In the genomic region with DNA sequence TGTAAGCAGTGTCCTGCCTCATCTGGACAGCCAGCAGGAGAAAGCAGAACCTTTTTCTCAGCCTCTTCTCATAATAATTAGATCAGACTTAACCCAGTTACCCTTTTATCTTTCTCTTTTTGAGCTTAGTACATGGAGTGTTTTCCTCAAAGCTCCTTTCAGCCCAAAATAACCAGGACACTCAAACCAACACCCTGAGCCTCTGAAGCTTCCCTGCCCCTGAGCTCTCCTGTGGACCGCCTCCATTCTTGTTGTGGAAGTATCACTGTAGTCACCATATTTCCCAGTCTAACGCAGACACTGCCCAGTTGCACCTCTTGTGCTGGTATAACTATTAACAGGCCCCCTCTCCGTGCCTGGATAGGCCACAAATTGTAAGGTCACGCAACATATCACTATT, we compare ENCODE assay signal across 21 cellular contexts.
"Had no signal": no experiment of that assay in that cellular context is flagged by ENCODE, and none has a peak within 500 bp of the region (broad histone marks: within the 10 kb centered on the region; RNA-seq: fewer than 3 reads in every experiment).

No MANE protein-coding gene starts in this region.

- H3K4me3 ChIP-seq: adrenal gland, breast epithelium, testis, vagina had no signal

- H3K4me1 ChIP-seq: adrenal gland, breast epithelium, foreskin keratinocyte, testis, vagina had no signal

- H3K27me3 ChIP-seq: adrenal gland, breast epithelium, foreskin keratinocyte, testis, vagina had no signal

- H3K9me3 ChIP-seq: adrenal gland, breast epithelium, testis, vagina had no signal

- ATAC-seq: activated CD8-positive, alpha-beta memory T cell treated with anti-CD3 and anti-CD28 coated beads, Interleukin-2, amount 10 ng/mL, durations not matched to agents 7 days and 5 days; foreskin keratinocyte; stimulated activated naive B cell treated with anti-CD40 and anti-IgM and Interleukin-4, amounts not matched to agents 10 μg/mL and 1 μg/mL and 100 μg/mL, for 72 hours; T-helper 17 cell had no signal

- H3K36me3 ChIP-seq: adrenal gland, breast epithelium, vagina had no signal

- DNase-seq: activated CD4-positive, alpha-beta memory T cell treated with anti-CD3 and anti-CD28 coated beads for 36 hours; activated CD4-positive, alpha-beta T cell treated with anti-CD3 and anti-CD28 coated beads for 4 hours; activated CD4-positive, CD25-positive, alpha-beta regulatory T cell; activated CD8-positive, alpha-beta memory T cell treated with anti-CD3 and anti-CD28 coated beads, Interleukin-2, amount 10 ng/mL, durations not matched to agents 7 days and 5 days; activated gamma-delta T cell treated with Interleukin-2 at 50 U/mL for 16 hours; adrenal gland; cerebellar nuclear complex; cortex of kidney; erythroblast; foreskin keratinocyte; hippocampal formation; naive B cell; occipital lobe; stimulated activated CD4-positive, alpha-beta T cell treated with anti-CD3 and anti-CD28 coated beads, Interleukin-2, amount 100 ng/mL, for 48 hours; stimulated activated CD8-positive, alpha-beta memory T cell treated with anti-CD3 and anti-CD28 coated beads, Interleukin-4, amount 100 ng/mL, for 48 hours; stimulated activated naive B cell treated with anti-CD40 and anti-IgM and Interleukin-4, amounts not matched to agents 10 μg/mL and 1 μg/mL and 100 μg/mL, for 72 hours; SW 1271; T-helper 17 cell; testis had no signal

- H3K27ac ChIP-seq: adrenal gland, breast epithelium, foreskin keratinocyte, testis, vagina had no signal
